ENCODE assay signal across 1 cellular context in the genomic region with DNA sequence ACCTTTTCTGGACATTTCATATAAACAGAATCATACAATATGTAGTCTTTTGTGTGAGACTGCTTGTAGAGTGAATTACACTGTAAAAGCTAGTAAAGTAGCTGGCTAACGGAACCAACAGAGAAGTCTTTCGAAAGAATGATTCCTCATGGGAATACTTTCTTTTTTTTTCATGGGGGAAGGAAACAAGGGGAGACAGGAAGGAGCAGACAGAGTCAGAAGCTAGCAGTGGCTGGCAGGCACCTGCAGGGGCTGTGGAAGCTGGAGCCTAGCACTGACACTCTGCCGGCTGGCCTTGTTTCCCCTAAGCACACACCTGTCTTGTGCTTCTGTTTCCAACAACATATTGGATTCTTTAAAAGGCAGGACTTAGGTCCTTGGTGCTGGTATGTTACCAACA.
TF ChIP-seq lines count a peak whose summit lies in the region.

No MANE protein-coding gene starts in this region.

TF ChIP-seq in endothelial cell of umbilical vein, 7 proteins besides CTCF, POLR2A, EP300 and RAD21 (continued from another document):
- TF ChIP-seq FOS (IDR thresholded peaks at IDR 0.05; ENCODE audit: borderline replicate concordance, insufficient read depth, low read length) (no peak), JUN (IDR thresholded peaks at IDR 0.05; ENCODE audit: borderline replicate concordance, insufficient read depth, insufficient read length, low read depth) (no peak), EZH2 (IDR thresholded peaks at IDR 0.05; ENCODE audit: borderline replicate concordance, low read depth, low read length, severe bottlenecking) (no peak)
- TF ChIP-seq, protein P1, sequence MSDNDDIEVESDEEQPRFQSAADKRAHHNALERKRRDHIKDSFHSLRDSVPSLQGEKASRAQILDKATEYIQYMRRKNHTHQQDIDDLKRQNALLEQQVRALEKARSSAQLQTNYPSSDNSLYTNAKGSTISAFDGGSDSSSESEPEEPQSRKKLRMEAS (IDR thresholded peaks at IDR 0.05; ENCODE audit: insufficient read depth, insufficient read length), result no peak
